Comparison of ENCODE assay signal across 13 cellular contexts in the genomic region with DNA sequence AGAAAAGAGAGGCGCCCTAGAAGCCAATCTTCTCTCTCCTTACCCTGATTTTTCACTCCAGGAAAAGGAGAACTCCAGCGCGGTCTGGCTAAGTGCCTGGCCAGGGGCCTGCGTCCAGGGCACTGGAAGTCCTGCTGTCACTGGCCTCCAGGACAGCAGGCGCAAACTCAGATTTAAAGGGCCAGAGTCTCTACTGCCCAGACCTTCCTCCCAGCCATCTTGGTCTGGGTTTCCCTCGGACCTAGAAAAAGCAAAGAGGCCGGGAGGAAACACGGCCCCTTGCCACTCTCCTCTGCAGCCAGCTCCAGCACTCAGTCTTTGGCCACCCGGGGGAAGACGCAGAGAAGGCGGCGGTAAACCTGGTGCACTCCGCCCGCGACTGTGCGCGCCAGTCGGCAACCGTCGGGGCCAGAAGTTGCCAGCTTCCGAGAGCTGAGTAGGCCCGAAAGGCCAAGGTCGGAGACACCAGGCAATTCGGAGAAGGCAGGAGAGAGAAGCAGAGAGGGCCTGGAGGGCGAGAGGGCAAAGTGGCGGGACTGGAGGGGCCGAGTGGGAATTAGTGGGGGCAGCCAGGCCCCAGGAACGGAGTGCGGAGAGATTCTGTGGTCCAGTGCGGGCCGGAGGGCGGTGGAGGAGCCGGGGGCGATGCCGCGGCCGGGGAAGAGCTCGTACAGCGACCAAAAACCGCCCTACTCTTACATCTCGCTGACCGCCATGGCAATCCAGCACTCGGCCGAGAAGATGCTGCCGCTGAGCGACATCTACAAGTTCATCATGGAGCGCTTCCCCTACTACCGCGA. TPM values are rescaled to one million over a fixed set of nuclear protein-coding genes. Genes with fewer than 3 reads are reported as not detected.
DNase-seq lines count a peak whose midpoint lies in the region; ATAC-seq and TF ChIP-seq lines count a peak whose summit lies in the region.
"Had no signal": no experiment of that assay in that cellular context is flagged by ENCODE, and none has a peak within 500 bp of the region (broad histone marks: within the 10 kb centered on the region; RNA-seq: fewer than 3 reads in every experiment).

A gene (plus strand): TSS at position 646 of the 800 bp plus-strand sequence. CDS start 0 bp downstream, at position 646.

- H3K27ac Mint-ChIP-seq in naive thymus-derived CD8-positive, alpha-beta T cell: peak within 1 kb of the TSS in 1 of 10 donors; percentile 81

- no peak within 1 kb of the TSS for H2AFZ ChIP-seq in GM23248

- POLR2A ChIA-PET in A673 (lab: Charles Lee; ENCODE audit: low non-redundant PET): no interaction called here
- POLR2A ChIA-PET in naive thymus-derived CD8-positive, alpha-beta T cell (lab: Charles Lee): no interaction called here

- peaks cover 0 to 5% (median 0%) of the 10 kb centered on the region in 3 donors for H3K36me3 Mint-ChIP-seq in naive thymus-derived CD8-positive, alpha-beta T cell

- H3K9me3 ChIP-seq in A673 (ENCODE audit: low read depth, low read length, poor library complexity, severe bottlenecking) (no peaks in the 10 kb centered on the region), GM23248 (ENCODE audit: low read depth) (no peaks in the 10 kb centered on the region)

- 16 to 17% methylated on average over 40 to 48 of the region's 49 CpGs for WGBS in GM23248 (ENCODE audit: low coverage in 1 of 2, low lambda C conversion rate in 2 of 2, missing lambda C conversion rate in 2 of 2), 2 experiments

- H3K4me1 ChIP-seq in A673 (ENCODE audit: insufficient read depth, low read length, poor library complexity, severe bottlenecking): peaks cover 18% of the 10 kb centered on the region
- H3K4me1 ChIP-seq in GM23248 (ENCODE audit: insufficient read depth): no peaks in the 10 kb centered on the region

- no peaks in the 10 kb centered on the region for H4K20me1 ChIP-seq in GM23248 (ENCODE audit: insufficient read depth)

- H3K9ac ChIP-seq in GM23248: no peak within 1 kb of the TSS

- H3K4me3 ChIP-seq in A673 (ENCODE audit: low read depth, low read length, poor library complexity, severe bottlenecking) (peak within 1 kb of the TSS; percentile 23), GM23248 (no peak within 1 kb of the TSS), astrocyte of the cerebellum (ENCODE audit: low read depth, low read length) (peak within 1 kb of the TSS; percentile 9)

- peak within 1 kb of the TSS; percentile 22 to 72 (median 57) for H3K4me3 Mint-ChIP-seq in naive thymus-derived CD8-positive, alpha-beta T cell

- no peak within 1 kb of the TSS for H3K27ac ChIP-seq in A673 (ENCODE audit: low read depth, low read length, poor library complexity, severe bottlenecking)
- no peak within 1 kb of the TSS for H3K27ac ChIP-seq in GM23248

- no peak for ATAC-seq in naive thymus-derived CD8-positive, alpha-beta T cell
- ATAC-seq in HG03460 (IDR thresholded peaks at IDR 0.05; ENCODE audit: unreplicated experiment) (no peak), HG02970 (IDR thresholded peaks at IDR 0.05; ENCODE audit: low FRiP score, unreplicated experiment) (no peak)

- intact Hi-C loops in A673 (cut with micrococcal nuclease; ENCODE audit: unreplicated experiment): no loop called here

- TF ChIP-seq CTCF in A673 (conservative IDR thresholded peaks at IDR 0.05; ENCODE audit: low read depth, low read length): no peak
- TF ChIP-seq CTCF in astrocyte of the cerebellum (IDR thresholded peaks at IDR 0.05; ENCODE audit: low read depth, low read length, missing control alignments): no peak

- CTCF ChIA-PET in A673 (lab: Charles Lee): no interaction called here

- DNase-seq in A673 (ENCODE audit: low spot score): no peak
- DNase-seq in GM23248: no peak
- no peak for DNase-seq in astrocyte of the cerebellum (ENCODE audit: low read depth)
- no peak for DNase-seq in naive thymus-derived CD8-positive, alpha-beta T cell
- DNase-seq in OCI-M1 (lab: John Stamatoyannopoulos, UW): no peak
- DNase-seq in middle frontal gyrus (ENCODE audit: extremely low spot score, low spot score): no peak
- DNase-seq: activated naive CD4-positive, alpha-beta T cell; DND-41; NCI-H1694 treated with DMSO at 0.1 percent for 48 hours; posterior cingulate gyrus had no signal

- in situ Hi-C loops in GM23248 (cut with MboI) (no loop called here), astrocyte of the cerebellum (cut with HindIII; ENCODE audit: low sequenced_read_pairs) (no loop called here)

- H3K36me3 ChIP-seq in A673 (ENCODE audit: insufficient read depth, low read length, poor library complexity, severe bottlenecking): no peaks in the 10 kb centered on the region
- H3K36me3 ChIP-seq in GM23248 (ENCODE audit: low read depth): no peaks in the 10 kb centered on the region

- H3K27me3 Mint-ChIP-seq in naive thymus-derived CD8-positive, alpha-beta T cell: peaks cover 39 to 92% (median 69%) of the 10 kb centered on the region in 5 donors

- no peaks in the 10 kb centered on the region for H3K9me2 ChIP-seq in GM23248 (ENCODE audit: insufficient read depth)

- H3K79me2 ChIP-seq in GM23248 (ENCODE audit: insufficient read depth): no peaks in the 10 kb centered on the region

- peaks cover 16 to 50% (median 38%) of the 10 kb centered on the region in 4 donors for H3K4me1 Mint-ChIP-seq in naive thymus-derived CD8-positive, alpha-beta T cell

- H3K9me3 Mint-ChIP-seq in naive thymus-derived CD8-positive, alpha-beta T cell: no peaks in the 10 kb centered on the region

- H3K27me3 ChIP-seq in A673 (replicated peaks; ENCODE audit: insufficient read depth, low read depth, low read length, poor library complexity): peaks cover 99% of the 10 kb centered on the region
- peaks cover 96% of the 10 kb centered on the region for H3K27me3 ChIP-seq in GM23248 (replicated peaks; ENCODE audit: insufficient read depth)

- no peaks in the 10 kb centered on the region for H3F3A ChIP-seq in GM23248 (ENCODE audit: insufficient read depth)

- BruUV-seq in A673 (replicated peaks; lab: Mats Ljungman, UMichigan): no TSS peak

- peak within 1 kb of the TSS; percentile 3 for H3K4me2 ChIP-seq in GM23248 (ENCODE audit: unreplicated experiment)

RNA-seq across cellular contexts. Expression of the gene that starts here (rescaled TPM):
- not detected in 2 replicates for total RNA-seq in A673 (2021)
- total RNA-seq in GM23248 (2014; rRNA removed; shearing (Covaris generic)): not detected in 2 replicates
- polyA plus RNA-seq in GM23248 (2016; fragmentation: Nextera tagmentation; extraction: Ambion mirVana): not detected in 2 replicates
- total RNA-seq in naive thymus-derived CD8-positive, alpha-beta T cell: not detected
- not detected for polyA plus RNA-seq in naive thymus-derived CD8-positive, alpha-beta T cell
- total RNA-seq: fibroblast of villous mesenchyme had no signal
